24 cellular contexts compared by ENCODE assay signal in the genomic region with DNA sequence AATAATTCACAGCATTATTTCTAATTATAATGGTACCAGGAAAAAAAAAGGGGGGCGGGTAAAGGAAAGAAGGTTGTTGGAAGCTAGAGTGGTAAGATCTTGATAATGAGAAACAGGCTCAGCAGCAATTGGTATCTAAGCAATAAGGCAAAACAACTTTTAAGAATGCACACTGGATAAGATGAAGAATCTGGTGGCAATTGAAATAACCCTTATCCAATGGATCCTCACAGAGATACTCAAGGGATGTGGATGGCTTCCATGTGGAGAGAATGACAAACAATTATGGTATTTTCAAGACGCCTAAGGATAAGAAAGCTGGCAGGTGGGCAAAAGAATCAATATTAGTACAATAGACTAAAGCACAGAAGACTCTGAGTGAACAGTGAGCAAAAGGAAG.
"Had no signal": no experiment of that assay in that cellular context is flagged by ENCODE, and none has a peak within 500 bp of the region (broad histone marks: within the 10 kb centered on the region; RNA-seq: fewer than 3 reads in every experiment).

No MANE protein-coding gene starts in this region.

- DNase-seq: activated CD4-positive, alpha-beta memory T cell treated with anti-CD3 and anti-CD28 coated beads, Interleukin-2, amount 10 ng/mL, durations not matched to agents 7 days and 5 days; activated CD4-positive, alpha-beta T cell treated with anti-CD3 and anti-CD28 coated beads for 4 hours; activated effector memory CD4-positive, alpha-beta T cell treated with anti-CD3 and anti-CD28 coated beads, Interleukin-2, amount 50 U/mL, for 16 hours; activated T-cell treated with anti-CD3 and anti-CD28 coated beads, Interleukin-2, amount 50 U/mL, for 4 hours; amniotic stem cell; cortex of kidney; effector CD4-positive, alpha-beta T cell; esophagus squamous epithelium; foreskin keratinocyte; head of caudate nucleus; immature natural killer cell; mesenchymal stem cell; right cardiac atrium; stimulated activated CD4-positive, alpha-beta T cell treated with anti-CD3 and anti-CD28 coated beads, Interleukin-15, amount 100 ng/mL, for 24 hours; stimulated activated CD4-positive, alpha-beta T cell treated with anti-CD3 and anti-CD28 coated beads, Interleukin-4, amount 100 ng/mL, for 1 hour; stimulated activated naive B cell treated with anti-CD40 and anti-IgM and Interleukin-4, amounts not matched to agents 10 μg/mL and 1 μg/mL and 100 μg/mL, for 72 hours; thyroid gland; uterus had no signal

- H3K36me3 Mint-ChIP-seq: activated naive CD4-positive, alpha-beta T cell treated with anti-CD3 and anti-CD28 coated beads, Interleukin-2, amount 50 U/mL, for 72 hours; brain; immature natural killer cell; stimulated activated naive B cell treated with anti-CD40 and anti-IgM and Interleukin-4, amounts not matched to agents 10 μg/mL and 1 μg/mL and 100 μg/mL, for 72 hours had no signal

- ATAC-seq: activated naive CD4-positive, alpha-beta T cell treated with anti-CD3 and anti-CD28 coated beads, Interleukin-2, amount 50 U/mL, for 72 hours; activated T-cell treated with anti-CD3 and anti-CD28 coated beads, Interleukin-2, amount 50 U/mL, for 4 hours; foreskin keratinocyte; right cardiac atrium; stimulated activated naive B cell treated with anti-CD40 and anti-IgM and Interleukin-4, amounts not matched to agents 10 μg/mL and 1 μg/mL and 100 μg/mL, for 72 hours had no signal

- H3K27me3 ChIP-seq: esophagus squamous epithelium, thyroid gland, uterus had no signal

- H3K27ac ChIP-seq: esophagus squamous epithelium, foreskin keratinocyte, prostate gland, skin epidermis, thyroid gland, uterus had no signal

- H3K4me3 ChIP-seq: esophagus squamous epithelium, prostate gland, skin epidermis, thyroid gland, uterus had no signal

- H3K4me3 Mint-ChIP-seq: activated CD4-positive, alpha-beta memory T cell treated with anti-CD3 and anti-CD28 coated beads, Interleukin-2, amount 10 ng/mL, durations not matched to agents 7 days and 5 days; activated T-cell treated with anti-CD3 and anti-CD28 coated beads, Interleukin-2, amount 50 U/mL, for 4 hours; brain; central memory CD8-positive, alpha-beta T cell; immature natural killer cell; nephron; stimulated activated naive B cell treated with anti-CD40 and anti-IgM and Interleukin-4, amounts not matched to agents 10 μg/mL and 1 μg/mL and 100 μg/mL, for 72 hours had no signal

- H3K4me1 Mint-ChIP-seq: activated CD4-positive, alpha-beta memory T cell treated with anti-CD3 and anti-CD28 coated beads, Interleukin-2, amount 10 ng/mL, durations not matched to agents 7 days and 5 days; central memory CD8-positive, alpha-beta T cell; immature natural killer cell had no signal

- H3K9me3 ChIP-seq: esophagus squamous epithelium, prostate gland, thyroid gland, uterus had no signal

- H3K4me1 ChIP-seq: esophagus squamous epithelium, foreskin keratinocyte, prostate gland, thyroid gland, uterus had no signal

- H3K27me3 Mint-ChIP-seq: brain had no signal

- H3K36me3 ChIP-seq: esophagus squamous epithelium, prostate gland, thyroid gland, uterus had no signal

- H3K27ac Mint-ChIP-seq: activated CD4-positive, alpha-beta memory T cell treated with anti-CD3 and anti-CD28 coated beads, Interleukin-2, amount 10 ng/mL, durations not matched to agents 7 days and 5 days; activated naive CD4-positive, alpha-beta T cell treated with anti-CD3 and anti-CD28 coated beads, Interleukin-2, amount 50 U/mL, for 72 hours; brain; immature natural killer cell; nephron; stimulated activated naive B cell treated with anti-CD40 and anti-IgM and Interleukin-4, amounts not matched to agents 10 μg/mL and 1 μg/mL and 100 μg/mL, for 72 hours had no signal

- H3K9me3 Mint-ChIP-seq: activated CD4-positive, alpha-beta memory T cell treated with anti-CD3 and anti-CD28 coated beads, Interleukin-2, amount 10 ng/mL, durations not matched to agents 7 days and 5 days; activated naive CD4-positive, alpha-beta T cell treated with anti-CD3 and anti-CD28 coated beads, Interleukin-2, amount 50 U/mL, for 72 hours; activated T-cell treated with anti-CD3 and anti-CD28 coated beads, Interleukin-2, amount 50 U/mL, for 4 hours; brain; nephron; stimulated activated naive B cell treated with anti-CD40 and anti-IgM and Interleukin-4, amounts not matched to agents 10 μg/mL and 1 μg/mL and 100 μg/mL, for 72 hours had no signal
